Comparison of ENCODE assay signal across 22 cellular contexts in the genomic region with DNA sequence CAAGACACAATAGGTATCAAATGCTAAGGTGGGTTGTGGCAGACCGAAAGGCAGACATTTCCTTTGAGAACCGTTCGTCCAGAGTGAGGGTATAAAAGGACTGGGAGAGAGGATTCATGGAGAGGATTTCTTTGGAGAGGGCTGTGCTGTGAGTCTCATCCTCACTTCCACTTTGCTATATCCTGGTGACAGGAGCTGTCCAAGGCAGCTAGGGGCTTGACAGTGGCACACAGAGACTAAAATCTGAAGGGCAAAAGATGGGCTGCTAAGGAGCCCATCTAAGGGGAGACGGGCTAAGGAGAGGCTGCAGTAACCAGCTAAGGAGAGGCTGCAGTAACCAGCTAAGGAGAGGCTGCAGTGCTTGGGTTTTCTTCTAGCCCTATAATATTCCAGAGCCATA.
"Had no signal": no experiment of that assay in that cellular context is flagged by ENCODE, and none has a peak within 500 bp of the region (broad histone marks: within the 10 kb centered on the region; RNA-seq: fewer than 3 reads in every experiment).

No MANE protein-coding gene starts in this region.

- DNase-seq: dermis blood vessel endothelial cell; dorsolateral prefrontal cortex; effector CD4-positive, alpha-beta T cell; effector memory CD4-positive, alpha-beta T cell; esophagus squamous epithelium; foreskin fibroblast; foreskin melanocyte; gastrocnemius medialis; glutamatergic neuron; head of caudate nucleus; heart right ventricle; hippocampal formation; left cardiac atrium; left lung; left ventricle myocardium superior; lower lobe of right lung; mesenchymal stem cell; mucosa of descending colon; naive B cell; naive thymus-derived CD8-positive, alpha-beta T cell had no signal

- H3K27ac ChIP-seq: coronary artery, dorsolateral prefrontal cortex, esophagus squamous epithelium, gastrocnemius medialis, heart right ventricle, left lung, lower lobe of right lung had no signal

- H3K27me3 ChIP-seq: dorsolateral prefrontal cortex, esophagus squamous epithelium, gastrocnemius medialis, heart right ventricle, left lung had no signal

- H3K27ac Mint-ChIP-seq: mesothelial cell of epicardium; naive B cell; naive thymus-derived CD8-positive, alpha-beta T cell had no signal

- H3K4me3 ChIP-seq: coronary artery, dorsolateral prefrontal cortex, esophagus squamous epithelium, gastrocnemius medialis, heart right ventricle, left lung, lower lobe of right lung, mucosa of descending colon had no signal

- H3K9me3 ChIP-seq: esophagus squamous epithelium, gastrocnemius medialis, left lung, lower lobe of right lung, mucosa of descending colon had no signal

- H3K4me3 Mint-ChIP-seq: mesothelial cell of epicardium; naive B cell; naive thymus-derived CD8-positive, alpha-beta T cell had no signal

- H3K36me3 ChIP-seq: esophagus squamous epithelium, gastrocnemius medialis, heart right ventricle, left lung, lower lobe of right lung had no signal

- ATAC-seq: gastrocnemius medialis; heart right ventricle; left lung; left ventricle myocardium superior; lower lobe of right lung; mucosa of descending colon; naive thymus-derived CD8-positive, alpha-beta T cell had no signal

- H3K4me1 ChIP-seq: esophagus squamous epithelium, gastrocnemius medialis, heart right ventricle, left lung, lower lobe of right lung had no signal

- H3K4me1 Mint-ChIP-seq: mesothelial cell of epicardium; naive thymus-derived CD8-positive, alpha-beta T cell had no signal
